Comparison of ENCODE assay signal across 14 cellular contexts in genomic region chr4:5143940-5144339, GRCh38.
"Had no signal": no experiment of that assay in that cellular context is flagged by ENCODE, and none has a peak within 500 bp of the region (broad histone marks: within the 10 kb centered on the region; RNA-seq: fewer than 3 reads in every experiment).

No MANE protein-coding gene starts in this region.

- H3K4me3 ChIP-seq: spleen, stomach, thoracic aorta had no signal

- ATAC-seq: activated CD4-positive, alpha-beta T cell treated with anti-CD3 and anti-CD28 coated beads for 36 hours; activated T-cell treated with anti-CD3 and anti-CD28 coated beads, Interleukin-2, amount 50 U/mL, for 72 hours; sciatic nerve had no signal

- DNase-seq: activated CD4-positive, alpha-beta memory T cell treated with anti-CD3 and anti-CD28 coated beads for 36 hours; activated CD4-positive, alpha-beta T cell treated with anti-CD3 and anti-CD28 coated beads for 36 hours; activated gamma-delta T cell treated with Interleukin-2 at 50 U/mL for 16 hours; activated T-cell treated with anti-CD3 and anti-CD28 coated beads, Interleukin-2, amount 50 U/mL, for 72 hours; amniotic stem cell; effector memory CD4-positive, alpha-beta T cell; hippocampal formation; kidney; nucleus accumbens; stomach; T-helper 2 cell had no signal
